ENCODE assay signal across 8 cellular contexts in genomic region chr1:1890506-1891348, GRCh38. TPM values are rescaled to one million over a fixed set of nuclear protein-coding genes. Genes with fewer than 3 reads are reported as not detected.
DNase-seq lines count a peak whose midpoint lies in the region; ATAC-seq and TF ChIP-seq lines count a peak whose summit lies in the region.

GNB1 (minus strand) TSS chr1:1891087; CDS start chr1:1825453, 65,634 bp downstream.

- H3K4me1 ChIP-seq in HUES64 (ENCODE audit: insufficient read depth, low read length) = peaks cover 27% of the 10 kb centered on the region
- peaks cover 7 to 50% of the 10 kb centered on the region in 2 donors for H3K4me1 ChIP-seq in muscle layer of duodenum (ENCODE audit: control insufficient read depth in 1 of 2, insufficient read depth in 2 of 2, low read length in 2 of 2)

- peak within 1 kb of the TSS; percentile 87 for H3K4me3 Mint-ChIP-seq in activated T-cell treated with anti-CD3 and anti-CD28 coated beads, Interleukin-2, amount 50 U/mL, for 4 hours

- no peaks in the 10 kb centered on the region for H3K27me3 Mint-ChIP-seq in activated T-cell treated with anti-CD3 and anti-CD28 coated beads, Interleukin-2, amount 50 U/mL, for 4 hours (ENCODE audit: low read depth)

- no peaks in the 10 kb centered on the region for H3K9me3 ChIP-seq in HUES64 (ENCODE audit: insufficient read depth, low read depth, low read length)
- no peaks in the 10 kb centered on the region for H3K9me3 ChIP-seq in muscle layer of duodenum (ENCODE audit: control insufficient read depth in 1 of 2, low read length in 2 of 2)

- peak within 1 kb of the TSS; percentile 99 for H3K9ac ChIP-seq in HUES64 (ENCODE audit: low read depth, low read length)

- no peaks in the 10 kb centered on the region for H3K36me3 ChIP-seq in HUES64 (ENCODE audit: insufficient read depth, low read length)
- no peaks in the 10 kb centered on the region for H3K36me3 ChIP-seq in muscle layer of duodenum (ENCODE audit: control insufficient read depth in 1 of 2, insufficient read depth in 2 of 2, low read length in 2 of 2)

- peak; percentile 88 for DNase-seq in Caki2 (ENCODE audit: low read depth)
- DNase-seq in activated T-cell treated with anti-CD3 and anti-CD28 coated beads, Interleukin-2, amount 50 U/mL, for 4 hours = peak; percentile 85
- DNase-seq in stimulated activated CD8-positive, alpha-beta memory T cell treated with anti-CD3 and anti-CD28 coated beads, Interleukin-7, amount 100 ng/mL, for 1 hour (ENCODE audit: low read depth in 2 of 2) = peak; percentile 71 to 79

- peak; percentile 59 for ATAC-seq in GM21390 (IDR thresholded peaks at IDR 0.05; ENCODE audit: unreplicated experiment)
- peak; percentile 69 for ATAC-seq in activated T-cell treated with anti-CD3 and anti-CD28 coated beads, Interleukin-2, amount 50 U/mL, for 4 hours
- peak; percentile 82 for ATAC-seq in esophagus mucosa

- in situ Hi-C loops in Caki2 (cut with HindIII; ENCODE audit: low pct_unique_long_range_greater_than_20kb, low sequenced_read_pairs) = no loop called here

- H3K4me1 Mint-ChIP-seq in activated T-cell treated with anti-CD3 and anti-CD28 coated beads, Interleukin-2, amount 50 U/mL, for 4 hours (ENCODE audit: low read depth) = peaks cover 57% of the 10 kb centered on the region

- under 1% methylated on average over 136 of the region's 137 CpGs for WGBS in HUES64

- no peaks in the 10 kb centered on the region for H3K9me3 Mint-ChIP-seq in activated T-cell treated with anti-CD3 and anti-CD28 coated beads, Interleukin-2, amount 50 U/mL, for 4 hours

- H3K27ac ChIP-seq in HUES64 (ENCODE audit: low read depth, low read length) = peak within 1 kb of the TSS; percentile 91
- H3K27ac ChIP-seq in muscle layer of duodenum (ENCODE audit: low read length) = peak within 1 kb of the TSS; percentile 78

- no peaks in the 10 kb centered on the region for H3K36me3 Mint-ChIP-seq in activated T-cell treated with anti-CD3 and anti-CD28 coated beads, Interleukin-2, amount 50 U/mL, for 4 hours (ENCODE audit: insufficient read depth)

- H3K4me3 ChIP-seq in HUES64 (ENCODE audit: low read length) (peak within 1 kb of the TSS; percentile 98), muscle layer of duodenum (ENCODE audit: low read depth in 1 of 2, low read length in 2 of 2) (peak within 1 kb of the TSS; percentile 78 to 88)

- H3K27me3 ChIP-seq in HUES64 (ENCODE audit: insufficient read depth, low read length) = no peaks in the 10 kb centered on the region
- no peaks in the 10 kb centered on the region for H3K27me3 ChIP-seq in muscle layer of duodenum (ENCODE audit: low read depth, low read length)

TF ChIP-seq in PFSK-1, 5 proteins besides CTCF, POLR2A, EP300 and RAD21:
- TF ChIP-seq REST (IDR thresholded peaks at IDR 0.05; ENCODE audit: insufficient read depth in 1 of 2, low read depth in 2 of 2, low read length in 2 of 2) (0 out of 4 replicates have a peak, but pooled peaks of 1 of the 2 experiments have one; percentile 55), POLR2AphosphoS5 (IDR thresholded peaks at IDR 0.05; ENCODE audit: low read depth, low read length) (peak; percentile 16; the same call in 1 of the 2 replicates), TAF1 (IDR thresholded peaks at IDR 0.05; ENCODE audit: borderline replicate concordance, insufficient read depth, low read length) (peak; percentile 89), FOXP2 (optimal IDR thresholded peaks at IDR 0.05; ENCODE audit: borderline replicate concordance, extremely low read depth, extremely low read length, insufficient read depth) (peak; percentile 78), SIN3A (IDR thresholded peaks at IDR 0.05; ENCODE audit: borderline replicate concordance, insufficient read depth, low read length) (no peak)

RNA-seq across cellular contexts. Expression of gene GNB1, which starts in this region (rescaled TPM):
- total RNA-seq in Caki2 (2014; rRNA removed; shearing (Covaris generic); ENCODE audit: low replicate concordance) = 282 and 362 TPM in 2 replicates
- 213 TPM for polyA plus RNA-seq in HUES64 (2013, experiment 1 of 2)
- polyA plus RNA-seq in HUES64 (2013, experiment 2 of 2) = 234 TPM
- 440 TPM for polyA plus RNA-seq in PFSK-1 (2012; ENCODE audit: insufficient read length, low read depth)
- total RNA-seq in activated T-cell treated with anti-CD3 and anti-CD28 coated beads, Interleukin-2, amount 50 U/mL, for 4 hours = 100 to 1,000 TPM; 354 to 395 (median 387) TPM
- total RNA-seq in esophagus mucosa = 148 TPM

Comparison
In these comparisons a context has a peak if more than half of its experiments do, and no peak if none do; other contexts are left out.
1. Peak in every context shown above with its lines: DNase-seq, ATAC-seq, H3K4me3 ChIP-seq and H3K27ac ChIP-seq.